Comparison of ENCODE assay signal across 1 cellular context in genomic region chr12:53049582-53050318, GRCh38.
A peak's percentile ranks its signal among the peaks of the same experiment; 100 is the strongest.
TF ChIP-seq lines count a peak whose summit lies in the region.

TNS2 (plus strand) TSS chr12:53050065; CDS start chr12:53050186, 121 bp downstream.

TF ChIP-seq in HepG2, 621 proteins besides CTCF, POLR2A, EP300 and RAD21 (continued from another document and continues in another):
- TF ChIP-seq E2F1 (CRISPR knock-in tag; IDR thresholded peaks at IDR 0.05) (no peak), TEAD2 (CRISPR knock-in tag; IDR thresholded peaks at IDR 0.05) (no peak), ZNF205 (CRISPR knock-in tag; IDR thresholded peaks at IDR 0.05) (0 out of 2 replicates have a peak, but pooled peaks have one; percentile 5), MAX (IDR thresholded peaks at IDR 0.05) (no peak), CHD2 (IDR thresholded peaks at IDR 0.05; ENCODE audit: low read depth, low read length) (0 out of 2 replicates have a peak, but pooled peaks have one; percentile 26), CREB1 (IDR thresholded peaks at IDR 0.05) (no peak), CREB1 (CRISPR knock-in tag; IDR thresholded peaks at IDR 0.05) (no peak), ZNF614 (CRISPR knock-in tag; IDR thresholded peaks at IDR 0.05; ENCODE audit: borderline replicate concordance) (no peak), CCDC6 (CRISPR knock-in tag; IDR thresholded peaks at IDR 0.05) (peak; percentile 60; the same call in 1 of the 2 replicates), ZNF792 (CRISPR knock-in tag; IDR thresholded peaks at IDR 0.05) (peak; percentile 36; the same call in 1 of the 2 replicates), POGZ (CRISPR knock-in tag; IDR thresholded peaks at IDR 0.05) (peak; percentile 5; the same call in 1 of the 2 replicates), GRHL1 (CRISPR knock-in tag; conservative IDR thresholded peaks at IDR 0.05) (no peak), XRCC5 (optimal IDR thresholded peaks at IDR 0.05; ENCODE audit: low read length) (no peak), SMC3 (IDR thresholded peaks at IDR 0.05; ENCODE audit: low read length) (no peak), MAFK (conservative IDR thresholded peaks at IDR 0.05 in 1 of 2, IDR thresholded peaks at IDR 0.05 in 1 of 2; ENCODE audit: low read length in 2 of 2) (no peak), NFKBIZ (CRISPR knock-in tag; IDR thresholded peaks at IDR 0.05) (no peak), CCAR2 (optimal IDR thresholded peaks at IDR 0.05; ENCODE audit: low read depth, low read length) (no peak), ZBTB26 (CRISPR knock-in tag; IDR thresholded peaks at IDR 0.05; ENCODE audit: borderline replicate concordance) (no peak), ETV6 (CRISPR knock-in tag; conservative IDR thresholded peaks at IDR 0.05) (peak; percentile 93), E2F2 (CRISPR knock-in tag; IDR thresholded peaks at IDR 0.05; ENCODE audit: borderline replicate concordance) (no peak), GZF1 (CRISPR knock-in tag; IDR thresholded peaks at IDR 0.05) (no peak), PTBP1 (IDR thresholded peaks at IDR 0.05; ENCODE audit: low read depth, low read length, poor library complexity, severe bottlenecking) (no peak), ZNF549 (CRISPR knock-in tag; IDR thresholded peaks at IDR 0.05) (no peak), HOXA3 (CRISPR knock-in tag; IDR thresholded peaks at IDR 0.05) (0 out of 2 replicates have a peak, but pooled peaks have one; percentile 56), ZNF20 (CRISPR knock-in tag; IDR thresholded peaks at IDR 0.05) (no peak), AHR (CRISPR knock-in tag; IDR thresholded peaks at IDR 0.05) (0 out of 2 replicates have a peak, but pooled peaks have one; percentile 15), ZNF256 (CRISPR knock-in tag; conservative IDR thresholded peaks at IDR 0.05) (no peak), SOX6 (IDR thresholded peaks at IDR 0.05) (no peak), SOX6 (CRISPR knock-in tag; IDR thresholded peaks at IDR 0.05) (peak; percentile 50; the same call in 1 of the 2 replicates), FOXA3 (CRISPR knock-in tag; IDR thresholded peaks at IDR 0.05) (no peak), ZNF317 (CRISPR knock-in tag; IDR thresholded peaks at IDR 0.05) (0 out of 2 replicates have a peak, but pooled peaks have one; percentile 42), MAZ (IDR thresholded peaks at IDR 0.05; ENCODE audit: borderline replicate concordance, low read depth, low read length) (peak; percentile 81), MAZ (CRISPR knock-in tag; IDR thresholded peaks at IDR 0.05; ENCODE audit: low read depth) (peak; percentile 69), ZKSCAN8 (CRISPR knock-in tag; IDR thresholded peaks at IDR 0.05; ENCODE audit: borderline replicate concordance) (0 out of 2 replicates have a peak, but pooled peaks have one; percentile 22), ARID2 (CRISPR knock-in tag; IDR thresholded peaks at IDR 0.05; ENCODE audit: borderline replicate concordance) (no peak), ZNF17 (CRISPR knock-in tag; IDR thresholded peaks at IDR 0.05) (no peak), ZNF30 (CRISPR knock-in tag; IDR thresholded peaks at IDR 0.05) (no peak), PBX2 (CRISPR knock-in tag; IDR thresholded peaks at IDR 0.05) (no peak), FOXP1 (IDR thresholded peaks at IDR 0.05) (no peak), FOXP1 (CRISPR knock-in tag; IDR thresholded peaks at IDR 0.05) (no peak), ZNF280B (CRISPR knock-in tag; IDR thresholded peaks at IDR 0.05; ENCODE audit: borderline replicate concordance) (peak; percentile 15; the same call in 1 of the 2 replicates), ZNF775 (CRISPR knock-in tag; IDR thresholded peaks at IDR 0.05; ENCODE audit: borderline replicate concordance) (no peak), RBAK (CRISPR knock-in tag; IDR thresholded peaks at IDR 0.05) (no peak), RBM22 (optimal IDR thresholded peaks at IDR 0.05; ENCODE audit: low read length) (no peak), ZNF556 (CRISPR knock-in tag; IDR thresholded peaks at IDR 0.05; ENCODE audit: borderline replicate concordance) (no peak), ARNTL (CRISPR knock-in tag; IDR thresholded peaks at IDR 0.05) (no peak), SMARCE1 (IDR thresholded peaks at IDR 0.05; ENCODE audit: borderline replicate concordance) (no peak)
- TF ChIP-seq, protein P1, sequence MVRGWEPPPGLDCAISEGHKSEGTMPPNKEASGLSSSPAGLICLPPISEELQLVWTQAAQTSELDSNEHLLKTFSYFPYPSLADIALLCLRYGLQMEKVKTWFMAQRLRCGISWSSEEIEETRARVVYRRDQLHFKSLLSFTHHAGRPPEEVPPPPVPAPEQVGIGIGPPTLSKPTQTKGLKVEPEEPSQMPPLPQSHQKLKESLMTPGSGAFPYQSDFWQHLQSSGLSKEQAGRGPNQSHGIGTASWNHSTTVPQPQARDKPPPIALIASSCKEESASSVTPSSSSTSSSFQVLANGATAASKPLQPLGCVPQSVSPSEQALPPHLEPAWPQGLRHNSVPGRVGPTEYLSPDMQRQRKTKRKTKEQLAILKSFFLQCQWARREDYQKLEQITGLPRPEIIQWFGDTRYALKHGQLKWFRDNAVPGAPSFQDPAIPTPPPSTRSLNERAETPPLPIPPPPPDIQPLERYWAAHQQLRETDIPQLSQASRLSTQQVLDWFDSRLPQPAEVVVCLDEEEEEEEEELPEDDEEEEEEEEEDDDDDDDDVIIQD (CRISPR knock-in tag; IDR thresholded peaks at IDR 0.05; ENCODE audit: low read depth) = no peak
- TF ChIP-seq, protein P2, sequence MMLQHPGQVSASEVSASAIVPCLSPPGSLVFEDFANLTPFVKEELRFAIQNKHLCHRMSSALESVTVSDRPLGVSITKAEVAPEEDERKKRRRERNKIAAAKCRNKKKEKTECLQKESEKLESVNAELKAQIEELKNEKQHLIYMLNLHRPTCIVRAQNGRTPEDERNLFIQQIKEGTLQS (CRISPR knock-in tag; IDR thresholded peaks at IDR 0.05) = no peak
- TF ChIP-seq, protein P3, sequence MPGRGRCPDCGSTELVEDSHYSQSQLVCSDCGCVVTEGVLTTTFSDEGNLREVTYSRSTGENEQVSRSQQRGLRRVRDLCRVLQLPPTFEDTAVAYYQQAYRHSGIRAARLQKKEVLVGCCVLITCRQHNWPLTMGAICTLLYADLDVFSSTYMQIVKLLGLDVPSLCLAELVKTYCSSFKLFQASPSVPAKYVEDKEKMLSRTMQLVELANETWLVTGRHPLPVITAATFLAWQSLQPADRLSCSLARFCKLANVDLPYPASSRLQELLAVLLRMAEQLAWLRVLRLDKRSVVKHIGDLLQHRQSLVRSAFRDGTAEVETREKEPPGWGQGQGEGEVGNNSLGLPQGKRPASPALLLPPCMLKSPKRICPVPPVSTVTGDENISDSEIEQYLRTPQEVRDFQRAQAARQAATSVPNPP (CRISPR knock-in tag; IDR thresholded peaks at IDR 0.05) = no peak
- TF ChIP-seq, protein P4, sequence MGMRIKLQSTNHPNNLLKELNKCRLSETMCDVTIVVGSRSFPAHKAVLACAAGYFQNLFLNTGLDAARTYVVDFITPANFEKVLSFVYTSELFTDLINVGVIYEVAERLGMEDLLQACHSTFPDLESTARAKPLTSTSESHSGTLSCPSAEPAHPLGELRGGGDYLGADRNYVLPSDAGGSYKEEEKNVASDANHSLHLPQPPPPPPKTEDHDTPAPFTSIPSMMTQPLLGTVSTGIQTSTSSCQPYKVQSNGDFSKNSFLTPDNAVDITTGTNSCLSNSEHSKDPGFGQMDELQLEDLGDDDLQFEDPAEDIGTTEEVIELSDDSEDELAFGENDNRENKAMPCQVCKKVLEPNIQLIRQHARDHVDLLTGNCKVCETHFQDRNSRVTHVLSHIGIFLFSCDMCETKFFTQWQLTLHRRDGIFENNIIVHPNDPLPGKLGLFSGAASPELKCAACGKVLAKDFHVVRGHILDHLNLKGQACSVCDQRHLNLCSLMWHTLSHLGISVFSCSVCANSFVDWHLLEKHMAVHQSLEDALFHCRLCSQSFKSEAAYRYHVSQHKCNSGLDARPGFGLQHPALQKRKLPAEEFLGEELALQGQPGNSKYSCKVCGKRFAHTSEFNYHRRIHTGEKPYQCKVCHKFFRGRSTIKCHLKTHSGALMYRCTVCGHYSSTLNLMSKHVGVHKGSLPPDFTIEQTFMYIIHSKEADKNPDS (CRISPR knock-in tag; IDR thresholded peaks at IDR 0.05) = no peak
- TF ChIP-seq, protein P5, sequence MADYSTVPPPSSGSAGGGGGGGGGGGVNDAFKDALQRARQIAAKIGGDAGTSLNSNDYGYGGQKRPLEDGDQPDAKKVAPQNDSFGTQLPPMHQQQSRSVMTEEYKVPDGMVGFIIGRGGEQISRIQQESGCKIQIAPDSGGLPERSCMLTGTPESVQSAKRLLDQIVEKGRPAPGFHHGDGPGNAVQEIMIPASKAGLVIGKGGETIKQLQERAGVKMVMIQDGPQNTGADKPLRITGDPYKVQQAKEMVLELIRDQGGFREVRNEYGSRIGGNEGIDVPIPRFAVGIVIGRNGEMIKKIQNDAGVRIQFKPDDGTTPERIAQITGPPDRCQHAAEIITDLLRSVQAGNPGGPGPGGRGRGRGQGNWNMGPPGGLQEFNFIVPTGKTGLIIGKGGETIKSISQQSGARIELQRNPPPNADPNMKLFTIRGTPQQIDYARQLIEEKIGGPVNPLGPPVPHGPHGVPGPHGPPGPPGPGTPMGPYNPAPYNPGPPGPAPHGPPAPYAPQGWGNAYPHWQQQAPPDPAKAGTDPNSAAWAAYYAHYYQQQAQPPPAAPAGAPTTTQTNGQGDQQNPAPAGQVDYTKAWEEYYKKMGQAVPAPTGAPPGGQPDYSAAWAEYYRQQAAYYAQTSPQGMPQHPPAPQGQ (CRISPR knock-in tag; IDR thresholded peaks at IDR 0.05; ENCODE audit: borderline replicate concordance) = no peak
